Comparison of ENCODE assay signal across 8 cellular contexts in genomic region chrX:101051549-101052302, GRCh38. TPM values are rescaled to one million over a fixed set of nuclear protein-coding genes. Genes with fewer than 3 reads are reported as not detected.
DNase-seq lines count a peak whose midpoint lies in the region; ATAC-seq and TF ChIP-seq lines count a peak whose summit lies in the region.

TRMT2B (minus strand) TSS chrX:101052111; CDS start chrX:101042289, 9,822 bp downstream.

- H3K36me3 ChIP-seq in GM23338 (ENCODE audit: insufficient read depth) (no peaks in the 10 kb centered on the region), neural progenitor cell (no peaks in the 10 kb centered on the region), stomach smooth muscle (ENCODE audit: control insufficient read depth in 2 of 2, insufficient read depth in 2 of 2, low read length in 2 of 2) (no peaks in the 10 kb centered on the region)

- no peaks in the 10 kb centered on the region for H3K9me3 ChIP-seq in neural progenitor cell (ENCODE audit: low read depth)
- H3K9me3 ChIP-seq in stomach smooth muscle (ENCODE audit: control insufficient read depth in 2 of 2, low read length in 2 of 2), result no peaks in the 10 kb centered on the region

- H3K27ac ChIP-seq in GM23338 (ENCODE audit: low read depth) (peak within 1 kb of the TSS; percentile 89), neural progenitor cell (no peak within 1 kb of the TSS), stomach smooth muscle (ENCODE audit: low read length) (peak within 1 kb of the TSS; percentile 84)

- no peaks in the 10 kb centered on the region for H3K9me2 ChIP-seq in GM23338 (ENCODE audit: insufficient read depth)

- peak within 1 kb of the TSS; percentile 86 for H3K27ac Mint-ChIP-seq in GM23338
- H3K27ac Mint-ChIP-seq in neural progenitor cell, result no peak within 1 kb of the TSS

- H4K20me1 ChIP-seq in GM23338 (replicated peaks; ENCODE audit: insufficient read depth) (no peaks in the 10 kb centered on the region), neural progenitor cell (ENCODE audit: low read depth) (no peaks in the 10 kb centered on the region)

- peak; percentile 87 for DNase-seq in ELF-1 (ENCODE audit: low read depth, low spot score)
- DNase-seq in GM23338 (ENCODE audit: low spot score), result peak; percentile 82
- DNase-seq in Kasumi-1 (lab: John Stamatoyannopoulos, UW), result peak; percentile 80 to 82
- DNase-seq in SHP77 (lab: John Stamatoyannopoulos, UW), result peak; percentile 53 to 65
- peak; percentile 73 for DNase-seq in activated effector memory CD4-positive, alpha-beta T cell treated with Interleukin-2 at 50 U/mL for 16 hours
- DNase-seq in fibroblast of villous mesenchyme (ENCODE audit: low read depth), result peak; percentile 64
- peak; percentile 77 for DNase-seq in neural progenitor cell (ENCODE audit: low spot score)

- H3K9ac ChIP-seq in neural progenitor cell (no peak within 1 kb of the TSS), stomach smooth muscle (ENCODE audit: low read length in 2 of 2) (peak within 1 kb of the TSS; percentile 80 to 86)

- 0 out of 2 replicates have a peak, but pooled peaks cover 3% of the 10 kb centered on the region for H3K4me1 ChIP-seq in GM23338 (ENCODE audit: insufficient read depth)
- no peaks in the 10 kb centered on the region for H3K4me1 ChIP-seq in neural progenitor cell
- peaks cover 4% of the 10 kb centered on the region for H3K4me1 ChIP-seq in stomach smooth muscle (ENCODE audit: control insufficient read depth, insufficient read depth, low read length)

- H3K27me3 ChIP-seq in GM23338 (ENCODE audit: insufficient read depth) (no peaks in the 10 kb centered on the region), neural progenitor cell (no peaks in the 10 kb centered on the region), stomach smooth muscle (ENCODE audit: control insufficient read depth in 1 of 2, insufficient read depth in 2 of 2, low read length in 2 of 2) (no peaks in the 10 kb centered on the region)

- ATAC-seq in GM23338, result peak; percentile 96

- H3F3A ChIP-seq in GM23338 (replicated peaks; ENCODE audit: low read depth) (no peaks in the 10 kb centered on the region), neural progenitor cell (ENCODE audit: low read depth) (peaks cover 5% of the 10 kb centered on the region)

- H2AFZ ChIP-seq in GM23338 (peak within 1 kb of the TSS; percentile 84), neural progenitor cell (replicated peaks) (peak within 1 kb of the TSS; percentile 74)

- H3K27me3 Mint-ChIP-seq in GM23338 (ENCODE audit: insufficient read depth, low read depth, poor library complexity) (peaks cover 7% of the 10 kb centered on the region), neural progenitor cell (ENCODE audit: insufficient read depth, low read depth) (peaks cover 2% of the 10 kb centered on the region)

- no peaks in the 10 kb centered on the region for H3K79me2 ChIP-seq in GM23338 (replicated peaks; ENCODE audit: insufficient read depth)
- H3K79me2 ChIP-seq in neural progenitor cell (ENCODE audit: low read depth), result no peaks in the 10 kb centered on the region

- H3K36me3 Mint-ChIP-seq in GM23338 (ENCODE audit: low read depth) (peaks cover 3% of the 10 kb centered on the region; the same call in 2 of the 3 replicates), neural progenitor cell (no peaks in the 10 kb centered on the region)

- H3K4me2 ChIP-seq in GM23338, result peak within 1 kb of the TSS; percentile 84
- H3K4me2 ChIP-seq in neural progenitor cell, result peak within 1 kb of the TSS; percentile 69

- H3K4me1 Mint-ChIP-seq in GM23338 (no peaks in the 10 kb centered on the region), neural progenitor cell (no peaks in the 10 kb centered on the region)

- H3K4me3 Mint-ChIP-seq in GM23338 (peak within 1 kb of the TSS; percentile 82), neural progenitor cell (peak within 1 kb of the TSS; percentile 89)

- H3K9me3 Mint-ChIP-seq in GM23338 (0 out of 3 replicates have a peak, but pooled peaks cover 4% of the 10 kb centered on the region), neural progenitor cell (peaks cover 9% of the 10 kb centered on the region)

- no peak for TF ChIP-seq CTCF in GM23338 (conservative IDR thresholded peaks at IDR 0.05; ENCODE audit: low read depth in 2 of 2)
- no peak for TF ChIP-seq CTCF in fibroblast of villous mesenchyme (IDR thresholded peaks at IDR 0.05; ENCODE audit: insufficient read depth, low read depth, low read length)
- no peak for TF ChIP-seq CTCF in neural progenitor cell (IDR thresholded peaks at IDR 0.05)

- H3K4me3 ChIP-seq in GM23338, result peak within 1 kb of the TSS; percentile 66
- H3K4me3 ChIP-seq in fibroblast of villous mesenchyme (ENCODE audit: low read depth, low read length), result peak within 1 kb of the TSS; percentile 72
- peak within 1 kb of the TSS; percentile 52 for H3K4me3 ChIP-seq in neural progenitor cell
- peak within 1 kb of the TSS; percentile 80 to 90 for H3K4me3 ChIP-seq in stomach smooth muscle (ENCODE audit: low read length in 2 of 2)

TF ChIP-seq in GM23338, 12 proteins besides CTCF, POLR2A, EP300 and RAD21:
- TF ChIP-seq JUNB (IDR thresholded peaks at IDR 0.05; ENCODE audit: unreplicated experiment), result no peak
- TF ChIP-seq ZNF462 (CRISPR knock-in tag; IDR thresholded peaks at IDR 0.05), result no peak

RNA-seq across cellular contexts. Expression of gene TRMT2B, which starts in this region (rescaled TPM):
- 18.6 and 25.9 TPM in 2 replicates for total RNA-seq in GM23338 (2014; rRNA removed; shearing (Covaris generic))
- 5.4 and 6.5 TPM in 2 replicates for polyA plus RNA-seq in GM23338 (2016; fragmentation: Nextera tagmentation; extraction: Ambion mirVana)
- 13.2 and 13.4 TPM in 2 replicates for total RNA-seq in fibroblast of villous mesenchyme
- 11.3 and 11.5 TPM in 2 replicates for total RNA-seq in neural progenitor cell (ENCODE audit: low replicate concordance)
